Comparison of ENCODE assay signal across 1 cellular context in the genomic region with DNA sequence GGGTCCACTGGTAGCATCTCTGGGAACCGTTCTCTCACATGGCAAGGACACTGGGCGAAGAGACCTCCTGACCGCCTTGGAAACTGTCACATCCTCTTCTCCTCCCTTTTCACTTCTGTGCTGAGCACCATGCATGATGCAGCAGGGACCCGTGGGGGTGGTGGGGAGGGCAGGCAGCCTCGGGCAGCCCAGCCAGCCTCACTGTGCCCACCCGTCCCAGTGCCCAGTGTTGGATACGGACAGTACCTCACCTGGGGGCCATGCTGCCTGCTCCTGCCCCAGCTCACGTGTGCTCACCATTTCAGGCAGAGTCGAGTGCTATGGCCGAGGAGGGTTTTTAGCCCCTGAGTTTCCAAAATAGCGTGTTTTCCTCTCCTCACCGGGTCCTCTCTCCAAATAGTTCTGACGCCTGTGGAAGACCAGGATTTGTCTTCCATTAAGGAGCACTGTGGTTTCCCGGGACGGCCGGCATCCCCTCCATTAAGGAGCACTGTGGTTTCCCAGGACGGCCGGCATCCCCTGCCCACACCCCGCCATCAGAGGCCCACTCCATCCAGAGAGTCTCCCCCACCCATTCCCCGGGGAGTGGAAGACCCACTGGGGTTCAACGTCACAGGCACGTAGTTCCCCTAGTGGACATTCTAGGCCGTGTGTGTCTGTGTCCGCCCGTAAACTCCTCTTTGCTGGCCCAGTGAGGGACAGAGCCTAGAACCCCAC.
TF ChIP-seq lines count a peak whose summit lies in the region.

No MANE protein-coding gene starts in this region.

TF ChIP-seq in IMR-90, 13 proteins besides CTCF, POLR2A, EP300 and RAD21:
- TF ChIP-seq MAFK (IDR thresholded peaks at IDR 0.05; ENCODE audit: low read depth, low read length) = no peak
- TF ChIP-seq NFE2L2 (IDR thresholded peaks at IDR 0.05; ENCODE audit: low read depth, low read length) = no peak
- no peak for TF ChIP-seq FOS (IDR thresholded peaks at IDR 0.05; ENCODE audit: low read depth, low read length)
- TF ChIP-seq CEBPB (IDR thresholded peaks at IDR 0.05; ENCODE audit: low read depth, low read length) = no peak
- TF ChIP-seq, protein P1, sequence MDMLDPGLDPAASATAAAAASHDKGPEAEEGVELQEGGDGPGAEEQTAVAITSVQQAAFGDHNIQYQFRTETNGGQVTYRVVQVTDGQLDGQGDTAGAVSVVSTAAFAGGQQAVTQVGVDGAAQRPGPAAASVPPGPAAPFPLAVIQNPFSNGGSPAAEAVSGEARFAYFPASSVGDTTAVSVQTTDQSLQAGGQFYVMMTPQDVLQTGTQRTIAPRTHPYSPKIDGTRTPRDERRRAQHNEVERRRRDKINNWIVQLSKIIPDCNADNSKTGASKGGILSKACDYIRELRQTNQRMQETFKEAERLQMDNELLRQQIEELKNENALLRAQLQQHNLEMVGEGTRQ (IDR thresholded peaks at IDR 0.05; ENCODE audit: low read depth, low read length) = no peak
- no peak for TF ChIP-seq MAZ (IDR thresholded peaks at IDR 0.05; ENCODE audit: borderline replicate concordance, low read depth, low read length)
- TF ChIP-seq RCOR1 (IDR thresholded peaks at IDR 0.05; ENCODE audit: insufficient replicate concordance, low read length) = no peak
- TF ChIP-seq RFX5 (IDR thresholded peaks at IDR 0.05; ENCODE audit: low read depth, low read length) = no peak
TF ChIP-seq in IMR-90: peak in this region for 0.
